ENCODE assay signal across 29 cellular contexts in the genomic region with DNA sequence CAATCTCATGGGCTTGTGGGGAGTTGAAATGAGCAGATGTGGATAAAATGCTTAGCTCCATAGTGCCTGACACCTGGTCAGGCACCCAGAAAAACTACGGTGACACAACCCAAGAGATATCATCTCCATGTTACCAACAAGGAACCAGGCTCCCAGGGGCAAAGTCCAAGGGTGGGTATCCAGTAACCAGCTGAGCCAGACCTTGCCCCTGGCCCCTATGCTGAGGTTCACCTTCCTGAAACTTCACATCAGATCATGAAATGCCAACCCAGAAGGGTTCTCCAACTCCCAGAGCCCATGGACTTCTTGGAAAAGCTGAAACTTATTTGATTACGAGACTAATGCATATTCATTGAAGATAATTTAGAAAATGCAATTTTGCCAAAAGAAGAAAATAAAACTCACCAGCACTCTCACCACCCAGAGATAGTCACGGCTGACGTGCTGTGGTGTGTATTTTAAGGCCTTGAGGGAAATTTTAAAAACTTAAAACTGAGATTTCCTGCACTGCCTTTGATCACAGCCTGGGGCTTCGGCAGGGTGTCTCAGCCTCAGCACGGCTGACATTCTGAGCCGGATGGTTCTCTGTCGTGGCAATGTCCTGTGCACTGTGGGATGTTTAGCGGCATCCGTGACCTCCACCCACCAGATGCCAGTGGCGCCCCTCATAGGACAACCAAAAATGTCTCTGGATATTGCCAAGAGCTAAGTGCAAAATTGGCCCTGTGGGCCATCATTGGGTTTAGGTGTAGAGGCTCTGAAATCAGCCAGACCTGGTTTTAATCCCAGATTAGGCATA.
DNase-seq lines count a peak whose midpoint lies in the region; ATAC-seq, FAIRE-seq and TF ChIP-seq lines count a peak whose summit lies in the region.
"Had no signal": no experiment of that assay in that cellular context is flagged by ENCODE, and none has a peak within 500 bp of the region (broad histone marks: within the 10 kb centered on the region; RNA-seq: fewer than 3 reads in every experiment).

No MANE protein-coding gene starts in this region.

- POLR2A ChIA-PET in HepG2 (lab: Yijun Ruan, JAX), result no interaction called here

- CTCF ChIA-PET in HepG2 (lab: Yijun Ruan, JAX; ENCODE audit: low intra/inter-chr PET ratio, low total read pairs), result no interaction called here

- no TSS peak for BruUV-seq in HepG2 (replicated peaks; lab: Mats Ljungman, UMichigan)

- H3K9ac ChIP-seq in HepG2 (ENCODE audit: insufficient read depth, low read depth, low read length) (no peak overlapping the region), mesenchymal stem cell (ENCODE audit: low read length) (no peak overlapping the region)
- H3K9ac ChIP-seq: KMS-11 had no signal

- TF ChIP-seq POLR2A in HepG2 (IDR thresholded peaks at IDR 0.05; ENCODE audit: insufficient read depth in 1 of 2, low read depth in 2 of 2, low read length in 2 of 2) (no peak), right lobe of liver (IDR thresholded peaks at IDR 0.05) (no peak)

- H3K4me2 ChIP-seq in HepG2 (ENCODE audit: low read depth, low read length) (no peak overlapping the region), mesenchymal stem cell (ENCODE audit: low read length, poor library complexity, severe bottlenecking) (no peak overlapping the region)
- H3K4me2 ChIP-seq: KMS-11 had no signal

- peaks cover 0 to 33% of the 10 kb centered on the region in 2 experiments; a peak in 2 of 5 replicates for H3K27me3 ChIP-seq in HepG2 (ENCODE audit: control insufficient read depth in 1 of 2, insufficient read depth in 2 of 2, low read length in 2 of 2)
- no peaks in the 10 kb centered on the region for H3K27me3 ChIP-seq in right lobe of liver
- H3K27me3 ChIP-seq in small intestine (ENCODE audit: control insufficient read depth in 2 of 2, insufficient read depth in 2 of 2, low read length in 2 of 2), result peaks cover 0 to 11% of the 10 kb centered on the region in 2 donors
- peaks cover 50 to 74% of the 10 kb centered on the region in 2 experiments for H3K27me3 ChIP-seq in mesenchymal stem cell (ENCODE audit: control insufficient read depth in 1 of 2, insufficient read depth in 1 of 2, low read length in 2 of 2)
- H3K27me3 ChIP-seq: BE2C had no signal

- no peaks in the 10 kb centered on the region for H3K4me1 ChIP-seq in HepG2 (ENCODE audit: insufficient read depth, low read length)
- H3K4me1 ChIP-seq in right lobe of liver, result no peaks in the 10 kb centered on the region
- peaks cover 0 to 7% of the 10 kb centered on the region in 2 donors for H3K4me1 ChIP-seq in small intestine (ENCODE audit: control insufficient read depth in 2 of 2, insufficient read depth in 1 of 2, low read depth in 1 of 2, low read length in 1 of 2)
- H3K4me1 ChIP-seq in mesenchymal stem cell (ENCODE audit: control insufficient read depth, insufficient read depth, low read depth, low read length), result no peaks in the 10 kb centered on the region
- H3K4me1 ChIP-seq: SJSA1 had no signal

- H3K14ac ChIP-seq in mesenchymal stem cell (ENCODE audit: low read length in 2 of 2), result no peak overlapping the region

- 48% methylated on average over 10 of the region's 11 CpGs for WGBS in HepG2 (ENCODE audit: low lambda C conversion rate)
- 54% methylated on average over 7 of the region's 11 CpGs for WGBS in right lobe of liver (ENCODE audit: insufficient coverage, low coverage, low lambda C conversion rate, missing lambda C conversion rate)
- WGBS in small intestine, 3 donors, result 75 to 82% (median 81%) methylated on average over 11 of the region's 11 CpGs
- WGBS in mesenchymal stem cell, result 86% methylated on average over 10 of the region's 11 CpGs

- no peak overlapping the region for H3K18ac ChIP-seq in mesenchymal stem cell (ENCODE audit: low read depth in 1 of 2, low read length in 2 of 2)

- FAIRE-seq in HepG2 (lab: Jason Lieb, UNC), result no peak
- FAIRE-seq in small intestine (lab: Jason Lieb, UNC), result no peak
- FAIRE-seq: GM12892, H1 had no signal

- TF ChIP-seq RAD21 in HepG2 (CRISPR knock-in tag; IDR thresholded peaks at IDR 0.05), result no peak

- no peak overlapping the region for H2BK120ac ChIP-seq in mesenchymal stem cell (ENCODE audit: low read depth, low read length)

- TF ChIP-seq EP300 in HepG2 (IDR thresholded peaks at IDR 0.05; ENCODE audit: low read depth in 2 of 2, low read length in 2 of 2) (no peak), HepG2 (CRISPR knock-in tag; IDR thresholded peaks at IDR 0.05; ENCODE audit: borderline replicate concordance) (no peak)

- H3K27ac ChIP-seq in HepG2 (ENCODE audit: extremely low read length, insufficient read depth, low read length) (no peak overlapping the region), right lobe of liver (no peak overlapping the region), small intestine (ENCODE audit: low read depth in 1 of 2, low read length in 1 of 2) (no peak overlapping the region), mesenchymal stem cell (ENCODE audit: low read length, poor library complexity, severe bottlenecking) (no peak overlapping the region)
- H3K27ac ChIP-seq: KMS-11, SJSA1 had no signal

- H3K79me1 ChIP-seq in mesenchymal stem cell (replicated peaks; ENCODE audit: low read length, poor library complexity, severe bottlenecking), result no peaks in the 10 kb centered on the region

- H3K79me2 ChIP-seq in HepG2 (ENCODE audit: insufficient read depth, low read length), result no peaks in the 10 kb centered on the region

- H2AFZ ChIP-seq in HepG2 (ENCODE audit: low read length) (no peak overlapping the region), mesenchymal stem cell (ENCODE audit: low read depth, low read length) (no peak overlapping the region)

- TF ChIP-seq CTCF in HepG2 (CRISPR knock-in tag; IDR thresholded peaks at IDR 0.05) (no peak), right lobe of liver (IDR thresholded peaks at IDR 0.05) (no peak)

- no peak overlapping the region for H2BK5ac ChIP-seq in mesenchymal stem cell (ENCODE audit: low read depth, low read length, poor library complexity, severe bottlenecking)

- H4K8ac ChIP-seq in mesenchymal stem cell (ENCODE audit: low read length), result no peak overlapping the region

- H2AK5ac ChIP-seq in mesenchymal stem cell (ENCODE audit: low read length, severe bottlenecking), result no peak overlapping the region

- H2BK15ac ChIP-seq in mesenchymal stem cell (ENCODE audit: low read depth, poor library complexity, severe bottlenecking), result no peak overlapping the region

- H3K36me3 ChIP-seq in HepG2 (replicated peaks in 1 of 2; ENCODE audit: control insufficient read depth in 1 of 2, insufficient read depth in 2 of 2, low read length in 2 of 2), result no peaks in the 10 kb centered on the region
- H3K36me3 ChIP-seq in right lobe of liver, result no peaks in the 10 kb centered on the region
- no peaks in the 10 kb centered on the region for H3K36me3 ChIP-seq in small intestine (ENCODE audit: control insufficient read depth in 2 of 2, insufficient read depth in 2 of 2, low read length in 2 of 2)
- H3K36me3 ChIP-seq in mesenchymal stem cell (ENCODE audit: control insufficient read depth in 1 of 2, insufficient read depth in 2 of 2, low read depth in 1 of 2, low read length in 2 of 2), result no peaks in the 10 kb centered on the region
- H3K36me3 ChIP-seq: BE2C, SJSA1 had no signal

- H3K23ac ChIP-seq in mesenchymal stem cell (ENCODE audit: low read length in 2 of 2), result peak overlapping the region in 1 of 2 experiments; percentile 29

- H3K9me3 ChIP-seq in HepG2 (ENCODE audit: low read length) (no peaks in the 10 kb centered on the region), right lobe of liver (no peaks in the 10 kb centered on the region), small intestine (ENCODE audit: control insufficient read depth, low read depth) (no peaks in the 10 kb centered on the region), mesenchymal stem cell (ENCODE audit: control insufficient read depth, low read length) (peaks cover 10% of the 10 kb centered on the region)
- H3K9me3 ChIP-seq: BE2C, SJSA1 had no signal

- no peaks in the 10 kb centered on the region for H4K20me1 ChIP-seq in HepG2 (ENCODE audit: insufficient read depth, low read length)

- no peak overlapping the region for H3K4me3 ChIP-seq in HepG2 (replicated peaks in 1 of 3; ENCODE audit: insufficient read depth in 1 of 3, low read depth in 2 of 3, low read length in 3 of 3)
- H3K4me3 ChIP-seq in right lobe of liver, result no peak overlapping the region
- H3K4me3 ChIP-seq in small intestine (ENCODE audit: low read depth in 1 of 2, low read length in 2 of 2), result no peak overlapping the region
- no peak overlapping the region for H3K4me3 ChIP-seq in mesenchymal stem cell (ENCODE audit: insufficient read depth in 1 of 2, low read depth in 1 of 2, low read length in 2 of 2)
- H3K4me3 ChIP-seq: SJSA1 had no signal

- H2BK12ac ChIP-seq in mesenchymal stem cell (ENCODE audit: low read length in 2 of 2), result no peak overlapping the region

- DNase-seq in HepG2 (ENCODE audit: low spot score), result no peak
- no peak for DNase-seq in right lobe of liver
- DNase-seq in islet precursor cell, result peak; percentile 20
- DNase-seq in small intestine, result peak; percentile 90
- no peak for DNase-seq in MV-4-11 (lab: John Stamatoyannopoulos, UW)
- DNase-seq in mesenchymal stem cell, result no peak
- DNase-seq: 8988T; ACHN; BE2C; CD4-positive, CD25-positive, alpha-beta regulatory T cell; DMS153; DND-41; NCI-H1092 treated with DMSO at 0.1 percent for 48 hours; NCI-H1436; NCI-H187; NCI-H2081 treated with DMSO at 0.1 percent for 48 hours; NCI-H2171 treated with DMSO at 0.1 percent for 48 hours; NCI-H345; NCI-H510A treated with DMSO at 0.1 percent for 48 hours; NCI-H748 treated with DMSO at 0.1 percent for 48 hours; NK-92 treated with Interleukin-12 subunit alpha and Interleukin-12 subunit beta, amount 100 ng/mL, for 24 hours; PC-3; Right ventricle myocardium superior had no signal

- H4K91ac ChIP-seq in mesenchymal stem cell (ENCODE audit: low read length), result no peak overlapping the region

- ATAC-seq in HepG2 (no peak), right lobe of liver (no peak), HG02970 (IDR thresholded peaks at IDR 0.05; ENCODE audit: low FRiP score, unreplicated experiment) (no peak)
- ATAC-seq: HCT116, PC-3 had no signal

- intact Hi-C loops in HepG2 (cut with micrococcal nuclease; ENCODE audit: unreplicated experiment), result no loop called here
- intact Hi-C loops in right lobe of liver (cut with DNase I), result no loop called here

- H3K4ac ChIP-seq in mesenchymal stem cell (ENCODE audit: low read depth in 1 of 2, low read length in 2 of 2), result no peak overlapping the region

- in situ Hi-C loops in HepG2 (cut with HindIII; ENCODE audit: extremely low pct_ligation_motif_present, low pct_unique_long_range_greater_than_20kb), result no loop called here

TF ChIP-seq in HepG2, 621 proteins besides CTCF, POLR2A, EP300 and RAD21:
- TF ChIP-seq HNF4A (CRISPR knock-in tag; IDR thresholded peaks at IDR 0.05) (0 out of 2 replicates have a peak, but pooled peaks have one; percentile 21), IKZF4 (CRISPR knock-in tag; IDR thresholded peaks at IDR 0.05; ENCODE audit: borderline replicate concordance, low read depth, not compliant biosample characterization) (no peak)
TF ChIP-seq in HepG2: peak in this region for 1.

Comparison
In these comparisons a context has a peak if more than half of its experiments do, and no peak if none do; other contexts are left out.
1. DNase-seq: peak in islet precursor cell (single experiment) and small intestine (single experiment); none in HepG2 (single experiment), right lobe of liver (0 of 3), MV-4-11 (single experiment) and mesenchymal stem cell (single experiment).